13 cellular contexts compared by ENCODE assay signal in genomic region chr10:89699581-89700064, GRCh38. TPM values are rescaled to one million over a fixed set of nuclear protein-coding genes. Genes with fewer than 3 reads are reported as not detected.
A peak's percentile ranks its signal among the peaks of the same experiment; 100 is the strongest.
DNase-seq lines count a peak whose midpoint lies in the region; ATAC-seq and TF ChIP-seq lines count a peak whose summit lies in the region.
"Had no signal": no experiment of that assay in that cellular context is flagged by ENCODE, and none has a peak within 500 bp of the region (broad histone marks: within the 10 kb centered on the region; RNA-seq: fewer than 3 reads in every experiment).

No MANE protein-coding gene starts in this region.

- peaks cover 36% of the 10 kb centered on the region for H3K4me1 Mint-ChIP-seq in activated naive CD4-positive, alpha-beta T cell treated with anti-CD3 and anti-CD28 coated beads, Interleukin-2, amount 10 ng/mL, durations not matched to agents 7 days and 5 days
- peaks cover 36% of the 10 kb centered on the region for H3K4me1 Mint-ChIP-seq in stimulated activated naive CD8-positive, alpha-beta T cell treated with anti-CD3 and anti-CD28 coated beads, Interleukin-15, amount 100 ng/mL, for 72 hours

- ATAC-seq in stimulated activated naive CD8-positive, alpha-beta T cell treated with anti-CD3 and anti-CD28 coated beads, Interleukin-15, amount 100 ng/mL, for 72 hours: no peak
- ATAC-seq: left cardiac atrium had no signal

- H3K4me3 ChIP-seq in lower leg skin (ENCODE audit: low read depth, poor library complexity, severe bottlenecking): no peak overlapping the region

- TF ChIP-seq CTCF in lower leg skin (IDR thresholded peaks at IDR 0.05): no peak

- H3K9me3 Mint-ChIP-seq in activated naive CD4-positive, alpha-beta T cell treated with anti-CD3 and anti-CD28 coated beads, Interleukin-2, amount 10 ng/mL, durations not matched to agents 7 days and 5 days: no peaks in the 10 kb centered on the region
- no peaks in the 10 kb centered on the region for H3K9me3 Mint-ChIP-seq in stimulated activated naive CD8-positive, alpha-beta T cell treated with anti-CD3 and anti-CD28 coated beads, Interleukin-15, amount 100 ng/mL, for 72 hours

- no peak for DNase-seq in activated naive CD4-positive, alpha-beta T cell treated with anti-CD3 and anti-CD28 coated beads, Interleukin-2, amount 10 ng/mL, durations not matched to agents 7 days and 5 days
- no peak for DNase-seq in activated naive CD4-positive, alpha-beta T cell treated with anti-CD3 and anti-CD28 coated beads, Interleukin-2, amount 50 U/mL, for 16 hours
- DNase-seq in OCI-M1 (lab: John Stamatoyannopoulos, UW) (peak; percentile 27), fibroblast of peridontal ligament (ENCODE audit: extremely low read depth) (peak; percentile 63), KBM-7 (no peak), NCI-H1436 treated with DMSO at 0.1 percent for 48 hours (lab: John Stamatoyannopoulos, UW) (no peak), lower leg skin (ENCODE audit: low spot score in 2 of 2) (no peak)
- DNase-seq in stimulated activated naive CD8-positive, alpha-beta T cell treated with anti-CD3 and anti-CD28 coated beads, Interleukin-15, amount 100 ng/mL, for 72 hours: no peak
- DNase-seq: caudate nucleus, HCEC 1CT, left cardiac atrium, NCI-H774, SW 1271 had no signal

- no peaks in the 10 kb centered on the region for H3K27me3 Mint-ChIP-seq in activated naive CD4-positive, alpha-beta T cell treated with anti-CD3 and anti-CD28 coated beads, Interleukin-2, amount 10 ng/mL, durations not matched to agents 7 days and 5 days
- no peaks in the 10 kb centered on the region for H3K27me3 Mint-ChIP-seq in stimulated activated naive CD8-positive, alpha-beta T cell treated with anti-CD3 and anti-CD28 coated beads, Interleukin-15, amount 100 ng/mL, for 72 hours

- 74 to 85% methylated on average over 2 of the region's 2 CpGs for WGBS in lower leg skin, 2 donors

- no peak for TF ChIP-seq POLR2A in lower leg skin (IDR thresholded peaks at IDR 0.05)

- H3K36me3 Mint-ChIP-seq in activated naive CD4-positive, alpha-beta T cell treated with anti-CD3 and anti-CD28 coated beads, Interleukin-2, amount 10 ng/mL, durations not matched to agents 7 days and 5 days: peaks cover 4% of the 10 kb centered on the region

- in situ Hi-C loops in KBM-7 (cut with MboI; ENCODE audit: low pct_unique_long_range_greater_than_20kb, low sequenced_read_pairs): no loop called here

- peak overlapping the region; percentile 2 for H3K4me3 Mint-ChIP-seq in activated naive CD4-positive, alpha-beta T cell treated with anti-CD3 and anti-CD28 coated beads, Interleukin-2, amount 10 ng/mL, durations not matched to agents 7 days and 5 days
- H3K4me3 Mint-ChIP-seq in stimulated activated naive CD8-positive, alpha-beta T cell treated with anti-CD3 and anti-CD28 coated beads, Interleukin-15, amount 100 ng/mL, for 72 hours: peak overlapping the region; percentile 1 to 54

- intact Hi-C loops in lower leg skin (cut with DNase I; ENCODE audit: low total_unique reads): no loop called here

- no peak overlapping the region for H3K27ac Mint-ChIP-seq in activated naive CD4-positive, alpha-beta T cell treated with anti-CD3 and anti-CD28 coated beads, Interleukin-2, amount 10 ng/mL, durations not matched to agents 7 days and 5 days
- no peak overlapping the region for H3K27ac Mint-ChIP-seq in stimulated activated naive CD8-positive, alpha-beta T cell treated with anti-CD3 and anti-CD28 coated beads, Interleukin-15, amount 100 ng/mL, for 72 hours

- CTCF ChIA-PET in activated naive CD4-positive, alpha-beta T cell treated with anti-CD3 and anti-CD28 coated beads, Interleukin-2, amount 10 ng/mL, durations not matched to agents 7 days and 5 days (lab: Charles Lee): no interaction called here

RNA-seq across cellular contexts. Expression of gene KIF20B, which starts 1.8 kb away (rescaled TPM):
- total RNA-seq in lower leg skin: 1 to 10 TPM; 3.2 to 6.2 (median 5.7) TPM

RNA-seq across cellular contexts. Expression of gene PANK1, which starts 54.6 kb away (rescaled TPM):
- 10 to 100 TPM; 10.8 to 36.3 (median 30.2) TPM for total RNA-seq in lower leg skin

Comparison
In these comparisons a context has a peak if more than half of its experiments do, and no peak if none do; other contexts are left out.
1. DNase-seq: peak in OCI-M1 (single experiment) and fibroblast of peridontal ligament (single experiment); none in activated naive CD4-positive, alpha-beta T cell treated with anti-CD3 and anti-CD28 coated beads, Interleukin-2, amount 10 ng/mL, durations not matched to agents 7 days and 5 days (single experiment), activated naive CD4-positive, alpha-beta T cell treated with anti-CD3 and anti-CD28 coated beads, Interleukin-2, amount 50 U/mL, for 16 hours (single experiment), stimulated activated naive CD8-positive, alpha-beta T cell treated with anti-CD3 and anti-CD28 coated beads, Interleukin-15, amount 100 ng/mL, for 72 hours (0 of 2), KBM-7 (single experiment), NCI-H1436 treated with DMSO at 0.1 percent for 48 hours (single experiment) and lower leg skin (0 of 2).